In the genomic region with DNA sequence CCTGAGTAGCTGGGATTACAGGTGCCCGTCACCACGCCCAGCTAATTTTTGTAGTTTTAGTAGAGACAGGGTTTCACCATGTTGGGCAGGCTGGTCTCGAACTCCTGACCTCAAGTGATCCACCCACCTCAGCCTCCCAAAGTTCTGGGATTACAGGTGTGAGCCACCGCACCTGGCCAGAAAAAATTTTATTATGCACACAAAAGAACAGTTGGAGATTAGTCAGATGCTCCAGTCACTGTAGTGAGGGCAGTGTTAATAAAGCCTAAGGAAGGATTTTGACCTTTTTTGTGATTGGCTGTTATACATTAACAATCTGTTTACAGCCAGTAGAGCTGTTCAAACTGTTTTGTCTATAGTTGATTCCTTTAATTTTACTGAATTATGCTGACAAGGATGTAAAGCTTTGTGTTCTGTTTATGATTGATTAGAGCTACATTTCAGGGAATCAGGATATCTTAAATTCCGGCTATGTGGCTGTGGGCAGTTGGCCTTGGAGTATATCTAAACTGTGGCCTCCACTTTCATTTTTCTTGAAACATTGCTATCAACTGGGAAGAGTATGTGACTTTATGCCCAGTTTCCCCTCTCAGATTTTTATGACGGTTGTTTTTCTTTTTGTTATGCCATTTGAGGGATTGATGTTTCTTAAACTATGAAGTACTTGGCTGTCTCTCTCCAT, we compare ENCODE assay signal across 8 cellular contexts. TPM values are rescaled to one million over a fixed set of nuclear protein-coding genes. Genes with fewer than 3 reads are reported as not detected.
A peak's percentile ranks its signal among the peaks of the same experiment; 100 is the strongest.
DNase-seq lines count a peak whose midpoint lies in the region; ATAC-seq and TF ChIP-seq lines count a peak whose summit lies in the region.
"Had no signal": no experiment of that assay in that cellular context is flagged by ENCODE, and none has a peak within 500 bp of the region (broad histone marks: within the 10 kb centered on the region; RNA-seq: fewer than 3 reads in every experiment).

No MANE protein-coding gene starts in this region.

- POLR2A ChIA-PET in activated CD4-positive, alpha-beta memory T cell treated with anti-CD3 and anti-CD28 coated beads, Interleukin-2, amount 10 ng/mL, durations not matched to agents 7 days and 5 days (lab: Charles Lee) = interaction anchor here (1.0 kb wide), 1 partner anchor 11 kb away, joined by 4 read pairs; no protein-coding TSS in a partner anchor

- peak; percentile 37 for ATAC-seq in SK-N-SH treated with all-trans-retinoic acid at 6 μM for 48 hours

- H3K36me3 ChIP-seq in rectal smooth muscle tissue (ENCODE audit: control insufficient read depth, insufficient read depth, low read length) = no peaks in the 10 kb centered on the region
- H3K36me3 ChIP-seq: suprapubic skin had no signal

- no peak overlapping the region for H3K27ac Mint-ChIP-seq in activated CD4-positive, alpha-beta memory T cell treated with anti-CD3 and anti-CD28 coated beads, Interleukin-2, amount 10 ng/mL, durations not matched to agents 7 days and 5 days

- H3K4me3 ChIP-seq in rectal smooth muscle tissue (ENCODE audit: low read length) = no peak overlapping the region
- H3K4me3 ChIP-seq: BLaER1 treated with 17β-estradiol and CSF1 and Interleukin-3, amounts not matched to agents 10 nM and 100 nM; suprapubic skin had no signal

- H3K27ac ChIP-seq in rectal smooth muscle tissue (ENCODE audit: low read depth, low read length) = peak overlapping the region; percentile 32
- H3K27ac ChIP-seq: BLaER1 treated with 17β-estradiol and CSF1 and Interleukin-3, amounts not matched to agents 10 nM and 100 nM; suprapubic skin had no signal

- peaks cover 6% of the 10 kb centered on the region for H3K36me3 Mint-ChIP-seq in activated CD4-positive, alpha-beta memory T cell treated with anti-CD3 and anti-CD28 coated beads, Interleukin-2, amount 10 ng/mL, durations not matched to agents 7 days and 5 days (ENCODE audit: low read depth)

- H3K9me3 Mint-ChIP-seq in activated CD4-positive, alpha-beta memory T cell treated with anti-CD3 and anti-CD28 coated beads, Interleukin-2, amount 10 ng/mL, durations not matched to agents 7 days and 5 days = no peaks in the 10 kb centered on the region

- H3K4me3 Mint-ChIP-seq in activated CD4-positive, alpha-beta memory T cell treated with anti-CD3 and anti-CD28 coated beads, Interleukin-2, amount 10 ng/mL, durations not matched to agents 7 days and 5 days = no peak overlapping the region

- no peak overlapping the region for H3K9ac ChIP-seq in rectal smooth muscle tissue (ENCODE audit: low read length)
- H3K9ac ChIP-seq: BLaER1 treated with 17β-estradiol and CSF1 and Interleukin-3, amounts not matched to agents 10 nM and 100 nM had no signal

- no peak for DNase-seq in activated CD4-positive, alpha-beta T cell treated with anti-CD3 and anti-CD28 coated beads, Interleukin-2, amount 50 U/mL, for 48 hours
- DNase-seq in activated CD4-positive, alpha-beta memory T cell treated with anti-CD3 and anti-CD28 coated beads, Interleukin-2, amount 10 ng/mL, durations not matched to agents 7 days and 5 days = no peak
- DNase-seq: activated effector memory CD4-positive, alpha-beta T cell treated with Interleukin-2 at 50 U/mL for 16 hours; nucleus accumbens had no signal

- H3K4me1 ChIP-seq in rectal smooth muscle tissue (ENCODE audit: control insufficient read depth, insufficient read depth, low read length) = no peaks in the 10 kb centered on the region
- H3K4me1 ChIP-seq: suprapubic skin had no signal

- H3K4me1 Mint-ChIP-seq in activated CD4-positive, alpha-beta memory T cell treated with anti-CD3 and anti-CD28 coated beads, Interleukin-2, amount 10 ng/mL, durations not matched to agents 7 days and 5 days = no peaks in the 10 kb centered on the region

- CTCF ChIA-PET in activated CD4-positive, alpha-beta memory T cell treated with anti-CD3 and anti-CD28 coated beads, Interleukin-2, amount 10 ng/mL, durations not matched to agents 7 days and 5 days (lab: Charles Lee) = interaction anchor here (1.9 kb wide), 1 partner anchor 68 kb away, joined by 6 read pairs; no protein-coding TSS in a partner anchor

- H3K27me3 Mint-ChIP-seq in activated CD4-positive, alpha-beta memory T cell treated with anti-CD3 and anti-CD28 coated beads, Interleukin-2, amount 10 ng/mL, durations not matched to agents 7 days and 5 days = no peaks in the 10 kb centered on the region

- no peaks in the 10 kb centered on the region for H3K27me3 ChIP-seq in rectal smooth muscle tissue (ENCODE audit: control insufficient read depth, insufficient read depth, low read length)
- H3K27me3 ChIP-seq: BLaER1 treated with 17β-estradiol and CSF1 and Interleukin-3, amounts not matched to agents 10 nM and 100 nM; suprapubic skin had no signal

TF ChIP-seq in SK-N-SH treated with all-trans-retinoic acid at 6 μM for 48 hours, 23 proteins besides CTCF, POLR2A, EP300 and RAD21 (continues in another document):
- TF ChIP-seq, protein P1, sequence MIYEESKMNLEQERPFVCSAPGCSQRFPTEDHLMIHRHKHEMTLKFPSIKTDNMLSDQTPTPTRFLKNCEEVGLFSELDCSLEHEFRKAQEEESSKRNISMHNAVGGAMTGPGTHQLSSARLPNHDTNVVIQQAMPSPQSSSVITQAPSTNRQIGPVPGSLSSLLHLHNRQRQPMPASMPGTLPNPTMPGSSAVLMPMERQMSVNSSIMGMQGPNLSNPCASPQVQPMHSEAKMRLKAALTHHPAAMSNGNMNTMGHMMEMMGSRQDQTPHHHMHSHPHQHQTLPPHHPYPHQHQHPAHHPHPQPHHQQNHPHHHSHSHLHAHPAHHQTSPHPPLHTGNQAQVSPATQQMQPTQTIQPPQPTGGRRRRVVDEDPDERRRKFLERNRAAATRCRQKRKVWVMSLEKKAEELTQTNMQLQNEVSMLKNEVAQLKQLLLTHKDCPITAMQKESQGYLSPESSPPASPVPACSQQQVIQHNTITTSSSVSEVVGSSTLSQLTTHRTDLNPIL (CRISPR knock-in tag; IDR thresholded peaks at IDR 0.05; ENCODE audit: low read depth) = no peak
- TF ChIP-seq TOX (CRISPR knock-in tag; IDR thresholded peaks at IDR 0.05; ENCODE audit: borderline replicate concordance) = no peak
- TF ChIP-seq, protein P2, sequence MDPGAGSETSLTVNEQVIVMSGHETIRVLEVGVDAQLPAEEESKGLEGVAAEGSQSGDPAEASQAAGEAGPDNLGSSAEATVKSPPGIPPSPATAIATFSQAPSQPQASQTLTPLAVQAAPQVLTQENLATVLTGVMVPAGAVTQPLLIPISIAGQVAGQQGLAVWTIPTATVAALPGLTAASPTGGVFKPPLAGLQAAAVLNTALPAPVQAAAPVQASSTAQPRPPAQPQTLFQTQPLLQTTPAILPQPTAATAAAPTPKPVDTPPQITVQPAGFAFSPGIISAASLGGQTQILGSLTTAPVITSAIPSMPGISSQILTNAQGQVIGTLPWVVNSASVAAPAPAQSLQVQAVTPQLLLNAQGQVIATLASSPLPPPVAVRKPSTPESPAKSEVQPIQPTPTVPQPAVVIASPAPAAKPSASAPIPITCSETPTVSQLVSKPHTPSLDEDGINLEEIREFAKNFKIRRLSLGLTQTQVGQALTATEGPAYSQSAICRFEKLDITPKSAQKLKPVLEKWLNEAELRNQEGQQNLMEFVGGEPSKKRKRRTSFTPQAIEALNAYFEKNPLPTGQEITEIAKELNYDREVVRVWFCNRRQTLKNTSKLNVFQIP (CRISPR knock-in tag; IDR thresholded peaks at IDR 0.05; ENCODE audit: borderline replicate concordance, low read depth) = no peak
- TF ChIP-seq, protein P3, sequence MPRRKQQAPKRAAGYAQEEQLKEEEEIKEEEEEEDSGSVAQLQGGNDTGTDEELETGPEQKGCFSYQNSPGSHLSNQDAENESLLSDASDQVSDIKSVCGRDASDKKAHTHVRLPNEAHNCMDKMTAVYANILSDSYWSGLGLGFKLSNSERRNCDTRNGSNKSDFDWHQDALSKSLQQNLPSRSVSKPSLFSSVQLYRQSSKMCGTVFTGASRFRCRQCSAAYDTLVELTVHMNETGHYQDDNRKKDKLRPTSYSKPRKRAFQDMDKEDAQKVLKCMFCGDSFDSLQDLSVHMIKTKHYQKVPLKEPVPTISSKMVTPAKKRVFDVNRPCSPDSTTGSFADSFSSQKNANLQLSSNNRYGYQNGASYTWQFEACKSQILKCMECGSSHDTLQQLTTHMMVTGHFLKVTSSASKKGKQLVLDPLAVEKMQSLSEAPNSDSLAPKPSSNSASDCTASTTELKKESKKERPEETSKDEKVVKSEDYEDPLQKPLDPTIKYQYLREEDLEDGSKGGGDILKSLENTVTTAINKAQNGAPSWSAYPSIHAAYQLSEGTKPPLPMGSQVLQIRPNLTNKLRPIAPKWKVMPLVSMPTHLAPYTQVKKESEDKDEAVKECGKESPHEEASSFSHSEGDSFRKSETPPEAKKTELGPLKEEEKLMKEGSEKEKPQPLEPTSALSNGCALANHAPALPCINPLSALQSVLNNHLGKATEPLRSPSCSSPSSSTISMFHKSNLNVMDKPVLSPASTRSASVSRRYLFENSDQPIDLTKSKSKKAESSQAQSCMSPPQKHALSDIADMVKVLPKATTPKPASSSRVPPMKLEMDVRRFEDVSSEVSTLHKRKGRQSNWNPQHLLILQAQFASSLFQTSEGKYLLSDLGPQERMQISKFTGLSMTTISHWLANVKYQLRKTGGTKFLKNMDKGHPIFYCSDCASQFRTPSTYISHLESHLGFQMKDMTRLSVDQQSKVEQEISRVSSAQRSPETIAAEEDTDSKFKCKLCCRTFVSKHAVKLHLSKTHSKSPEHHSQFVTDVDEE (CRISPR knock-in tag; IDR thresholded peaks at IDR 0.05) = no peak
- TF ChIP-seq ESRRG (CRISPR knock-in tag; IDR thresholded peaks at IDR 0.05) = no peak
- no peak for TF ChIP-seq SNAI2 (CRISPR knock-in tag; IDR thresholded peaks at IDR 0.05)
- no peak for TF ChIP-seq GLIS3 (CRISPR knock-in tag; IDR thresholded peaks at IDR 0.05)
- TF ChIP-seq ZFP30 (CRISPR knock-in tag; IDR thresholded peaks at IDR 0.05) = no peak
- no peak for TF ChIP-seq ZNF8 (CRISPR knock-in tag; IDR thresholded peaks at IDR 0.05)
- TF ChIP-seq ZC3H10 (CRISPR knock-in tag; IDR thresholded peaks at IDR 0.05) = no peak
- TF ChIP-seq CSDC2 (CRISPR knock-in tag; IDR thresholded peaks at IDR 0.05) = no peak

RNA-seq across cellular contexts. Expression of a gene that starts 9.9 kb away (rescaled TPM):
- total RNA-seq in activated CD4-positive, alpha-beta memory T cell treated with anti-CD3 and anti-CD28 coated beads, Interleukin-2, amount 10 ng/mL, durations not matched to agents 7 days and 5 days = 1 to 10 TPM; 5.5 to 5.7 TPM

RNA-seq across cellular contexts. Expression of a gene that starts 10.1 kb away (rescaled TPM):
- 10 to 100 TPM; 36.0 to 36.5 TPM for total RNA-seq in activated CD4-positive, alpha-beta memory T cell treated with anti-CD3 and anti-CD28 coated beads, Interleukin-2, amount 10 ng/mL, durations not matched to agents 7 days and 5 days

RNA-seq across cellular contexts. Expression of a gene that starts 13.8 kb away (rescaled TPM):
- total RNA-seq in activated CD4-positive, alpha-beta memory T cell treated with anti-CD3 and anti-CD28 coated beads, Interleukin-2, amount 10 ng/mL, durations not matched to agents 7 days and 5 days = 1 to 10 TPM; 2.7 to 2.9 TPM

RNA-seq across cellular contexts. Expression of a gene that starts 20.2 kb away (rescaled TPM):
- under 1 TPM; 0.30 to 0.88 TPM for total RNA-seq in activated CD4-positive, alpha-beta memory T cell treated with anti-CD3 and anti-CD28 coated beads, Interleukin-2, amount 10 ng/mL, durations not matched to agents 7 days and 5 days

RNA-seq across cellular contexts. Expression of a gene that starts 23.7 kb away (rescaled TPM):
- 1 to 10 TPM; 1.0 to 1.6 TPM for total RNA-seq in activated CD4-positive, alpha-beta memory T cell treated with anti-CD3 and anti-CD28 coated beads, Interleukin-2, amount 10 ng/mL, durations not matched to agents 7 days and 5 days
